In genomic region chr3:71372911-71373637, GRCh38 we compare ENCODE assay signal across 18 cellular contexts.
DNase-seq lines count a peak whose midpoint lies in the region; ATAC-seq and TF ChIP-seq lines count a peak whose summit lies in the region.
"Had no signal": no experiment of that assay in that cellular context is flagged by ENCODE, and none has a peak within 500 bp of the region (broad histone marks: within the 10 kb centered on the region; RNA-seq: fewer than 3 reads in every experiment).

No MANE protein-coding gene starts in this region.

- H3K36me3 Mint-ChIP-seq in CD4-positive, alpha-beta memory T cell, result peaks cover 23 to 24% of the 10 kb centered on the region in 2 donors
- no peaks in the 10 kb centered on the region for H3K36me3 Mint-ChIP-seq in GM23338 (ENCODE audit: low read depth)
- peaks cover 17% of the 10 kb centered on the region for H3K36me3 Mint-ChIP-seq in activated CD8-positive, alpha-beta T cell treated with anti-CD3 and anti-CD28 coated beads for 36 hours (ENCODE audit: low read depth)
- H3K36me3 Mint-ChIP-seq in activated T-helper 1 cell treated with anti-CD3 and anti-CD28 coated beads, Interleukin-12 subunit alpha, Interleukin-12 subunit beta, Interleukin-2, Interleukin-4 antibody, amounts not matched to agents 30 ng/mL and 10 ng/mL and 1 ng/mL, durations not matched to agents 14 hours and 24 hours and 36 hours (ENCODE audit: low read depth), result peaks cover 3% of the 10 kb centered on the region

- WGBS in right lobe of liver (ENCODE audit: insufficient coverage, low coverage, low lambda C conversion rate, missing lambda C conversion rate), result 84% methylated on average over 6 of the region's 6 CpGs

- CTCF ChIA-PET in CD4-positive, alpha-beta memory T cell (lab: Charles Lee; ENCODE audit: partially characterized antibody), result interaction anchor here (1.3 to 1.5 kb wide), 2 partner anchors 24 to 82 kb away, joined by 3 to 4 read pairs; no protein-coding TSS in a partner anchor
- CTCF ChIA-PET in activated CD8-positive, alpha-beta T cell treated with anti-CD3 and anti-CD28 coated beads for 36 hours (lab: Charles Lee), result interaction anchor here (0.6 to 1.3 kb wide), 4 partner anchors 11 to 366 kb away, joined by 3 to 5 read pairs (median 4); no protein-coding TSS in a partner anchor

- H3K9me3 ChIP-seq in CD4-positive, alpha-beta memory T cell (ENCODE audit: control insufficient read depth in 1 of 2, low read length in 2 of 2), result no peaks in the 10 kb centered on the region
- no peaks in the 10 kb centered on the region for H3K9me3 ChIP-seq in right lobe of liver
- H3K9me3 ChIP-seq: BLaER1, HAP-1, SK-N-SH, tibial artery had no signal

- H3K36me3 ChIP-seq in CD4-positive, alpha-beta memory T cell (ENCODE audit: insufficient read depth, low read length), result no peaks in the 10 kb centered on the region
- H3K36me3 ChIP-seq in GM23338 (ENCODE audit: insufficient read depth) (no peaks in the 10 kb centered on the region), right lobe of liver (no peaks in the 10 kb centered on the region)
- H3K36me3 ChIP-seq: BLaER1, HAP-1, tibial artery had no signal

- peaks cover 43% of the 10 kb centered on the region for H3K4me1 ChIP-seq in CD4-positive, alpha-beta memory T cell (ENCODE audit: insufficient read depth, low read length)
- H3K4me1 ChIP-seq in GM23338 (ENCODE audit: insufficient read depth) (peaks cover 6% of the 10 kb centered on the region; the same call in 1 of the 2 replicates), right lobe of liver (peaks cover 0 to 35% (median 14%) of the 10 kb centered on the region in 4 donors)
- H3K4me1 ChIP-seq: BLaER1, HAP-1 had no signal

- peak overlapping the region; percentile 45 for H3K27ac ChIP-seq in CD4-positive, alpha-beta memory T cell (ENCODE audit: low read depth, low read length)
- no peak overlapping the region for H3K27ac ChIP-seq in GM23338 (ENCODE audit: low read depth)
- H3K27ac ChIP-seq in right lobe of liver, result no peak overlapping the region
- H3K27ac ChIP-seq: BLaER1, tibial artery had no signal

- H3F3A ChIP-seq in GM23338 (replicated peaks; ENCODE audit: low read depth), result no peaks in the 10 kb centered on the region

- no peak for ATAC-seq in GM23338
- ATAC-seq in activated CD8-positive, alpha-beta T cell treated with anti-CD3 and anti-CD28 coated beads for 36 hours, result peak; percentile 76
- ATAC-seq in right lobe of liver, result peak; percentile 56 to 73 (median 66)
- ATAC-seq: sciatic nerve had no signal

- H4K20me1 ChIP-seq in GM23338 (replicated peaks; ENCODE audit: insufficient read depth), result no peaks in the 10 kb centered on the region
- H4K20me1 ChIP-seq: BLaER1 had no signal

- peaks cover 0 to 1% (median 0%) of the 10 kb centered on the region in 8 donors for H3K9me3 Mint-ChIP-seq in CD4-positive, alpha-beta memory T cell
- H3K9me3 Mint-ChIP-seq in GM23338, result no peaks in the 10 kb centered on the region
- H3K9me3 Mint-ChIP-seq in activated CD8-positive, alpha-beta T cell treated with anti-CD3 and anti-CD28 coated beads for 36 hours, result no peaks in the 10 kb centered on the region
- no peaks in the 10 kb centered on the region for H3K9me3 Mint-ChIP-seq in activated T-helper 1 cell treated with anti-CD3 and anti-CD28 coated beads, Interleukin-12 subunit alpha, Interleukin-12 subunit beta, Interleukin-2, Interleukin-4 antibody, amounts not matched to agents 30 ng/mL and 10 ng/mL and 1 ng/mL, durations not matched to agents 14 hours and 24 hours and 36 hours

- peak; percentile 46 to 81 (median 76) for DNase-seq in CD4-positive, alpha-beta memory T cell
- DNase-seq in GM23338 (ENCODE audit: low spot score) (no peak), right lobe of liver (no peak), hepatic stellate cell (ENCODE audit: low spot score) (no peak)
- peak; percentile 47 for DNase-seq in activated CD8-positive, alpha-beta T cell treated with anti-CD3 and anti-CD28 coated beads for 36 hours
- no peak for DNase-seq in activated T-helper 1 cell treated with anti-CD3 and anti-CD28 coated beads, Interleukin-12 subunit alpha, Interleukin-12 subunit beta, Interleukin-2, Interleukin-4 antibody, amounts not matched to agents 30 ng/mL and 10 ng/mL and 1 ng/mL, durations not matched to agents 14 hours and 24 hours and 36 hours (ENCODE audit: low spot score)
- no peak for DNase-seq in stimulated activated CD4-positive, alpha-beta T cell treated with anti-CD3 and anti-CD28 coated beads, Interleukin-2, amount 100 ng/mL, for 48 hours
- DNase-seq: cerebellar nuclear complex; midbrain; NCI-H1694 treated with DMSO at 0.1 percent for 48 hours; NCI-H524; nucleus accumbens; SK-N-SH; stimulated activated CD4-positive, alpha-beta T cell treated with anti-CD3 and anti-CD28 coated beads, Interleukin-2, amount 100 ng/mL, for 24 hours; tibial artery had no signal

- no peak for TF ChIP-seq POLR2A in right lobe of liver (IDR thresholded peaks at IDR 0.05)

- H3K27me3 ChIP-seq in CD4-positive, alpha-beta memory T cell (ENCODE audit: insufficient read depth, low read length), result no peaks in the 10 kb centered on the region
- no peaks in the 10 kb centered on the region for H3K27me3 ChIP-seq in GM23338 (ENCODE audit: insufficient read depth)
- no peaks in the 10 kb centered on the region for H3K27me3 ChIP-seq in right lobe of liver
- H3K27me3 ChIP-seq: BLaER1, tibial artery had no signal

- H3K9me2 ChIP-seq in GM23338 (ENCODE audit: insufficient read depth), result no peaks in the 10 kb centered on the region
- H3K9me2 ChIP-seq: SK-N-SH had no signal

- intact Hi-C loops in CD4-positive, alpha-beta memory T cell (cut with micrococcal nuclease), result loop anchor here (1.0 kb wide), 1 partner anchor 71 kb away; no protein-coding TSS in a partner anchor
- intact Hi-C loops in activated CD8-positive, alpha-beta T cell treated with anti-CD3 and anti-CD28 coated beads for 36 hours (cut with micrococcal nuclease), result no loop called here
- intact Hi-C loops in right lobe of liver (cut with DNase I), result no loop called here
- intact Hi-C loops in activated T-helper 1 cell treated with anti-CD3 and anti-CD28 coated beads, Interleukin-12 subunit alpha, Interleukin-12 subunit beta, Interleukin-2, Interleukin-4 antibody, amounts not matched to agents 30 ng/mL and 10 ng/mL and 1 ng/mL, durations not matched to agents 14 hours and 24 hours and 36 hours (cut with micrococcal nuclease), result no loop called here

- H2AFZ ChIP-seq in GM23338, result no peak overlapping the region

- 0 out of 2 replicates have a peak overlapping the region, but pooled peaks have one; percentile 52 for H3K4me2 ChIP-seq in GM23338
- H3K4me2 ChIP-seq: BLaER1, SK-N-SH had no signal

- H3K79me2 ChIP-seq in GM23338 (replicated peaks; ENCODE audit: insufficient read depth), result no peaks in the 10 kb centered on the region

- peaks cover 43 to 80% (median 55%) of the 10 kb centered on the region in 4 donors for H3K4me1 Mint-ChIP-seq in CD4-positive, alpha-beta memory T cell
- peaks cover 21% of the 10 kb centered on the region for H3K4me1 Mint-ChIP-seq in GM23338
- peaks cover 78% of the 10 kb centered on the region for H3K4me1 Mint-ChIP-seq in activated CD8-positive, alpha-beta T cell treated with anti-CD3 and anti-CD28 coated beads for 36 hours (ENCODE audit: low read depth)
- H3K4me1 Mint-ChIP-seq in activated T-helper 1 cell treated with anti-CD3 and anti-CD28 coated beads, Interleukin-12 subunit alpha, Interleukin-12 subunit beta, Interleukin-2, Interleukin-4 antibody, amounts not matched to agents 30 ng/mL and 10 ng/mL and 1 ng/mL, durations not matched to agents 14 hours and 24 hours and 36 hours (ENCODE audit: low read depth), result peaks cover 10% of the 10 kb centered on the region

- no peaks in the 10 kb centered on the region for H3K27me3 Mint-ChIP-seq in CD4-positive, alpha-beta memory T cell
- H3K27me3 Mint-ChIP-seq in GM23338 (ENCODE audit: insufficient read depth, low read depth, poor library complexity), result no peaks in the 10 kb centered on the region
- H3K27me3 Mint-ChIP-seq in activated CD8-positive, alpha-beta T cell treated with anti-CD3 and anti-CD28 coated beads for 36 hours, result no peaks in the 10 kb centered on the region
- peaks cover 41% of the 10 kb centered on the region for H3K27me3 Mint-ChIP-seq in activated T-helper 1 cell treated with anti-CD3 and anti-CD28 coated beads, Interleukin-12 subunit alpha, Interleukin-12 subunit beta, Interleukin-2, Interleukin-4 antibody, amounts not matched to agents 30 ng/mL and 10 ng/mL and 1 ng/mL, durations not matched to agents 14 hours and 24 hours and 36 hours (ENCODE audit: insufficient read depth)

- POLR2A ChIA-PET in CD4-positive, alpha-beta memory T cell (lab: Charles Lee; ENCODE audit: partially characterized antibody), result interaction anchor here (0.8 to 1.2 kb wide), 4 partner anchors 44 to 118 kb away, joined by 3 to 7 read pairs (median 3); no protein-coding TSS in a partner anchor
- POLR2A ChIA-PET in activated CD8-positive, alpha-beta T cell treated with anti-CD3 and anti-CD28 coated beads for 36 hours (lab: Charles Lee), result interaction anchor here (0.6 to 4.7 kb wide), 15 partner anchors 9 to 303 kb away, joined by 3 to 21 read pairs (median 4); no protein-coding TSS in a partner anchor

- peak overlapping the region; percentile 2 to 80 (median 50) for H3K4me3 Mint-ChIP-seq in CD4-positive, alpha-beta memory T cell
- H3K4me3 Mint-ChIP-seq in GM23338, result no peak overlapping the region
- H3K4me3 Mint-ChIP-seq in activated CD8-positive, alpha-beta T cell treated with anti-CD3 and anti-CD28 coated beads for 36 hours, result peak overlapping the region; percentile 20
- H3K4me3 Mint-ChIP-seq in activated T-helper 1 cell treated with anti-CD3 and anti-CD28 coated beads, Interleukin-12 subunit alpha, Interleukin-12 subunit beta, Interleukin-2, Interleukin-4 antibody, amounts not matched to agents 30 ng/mL and 10 ng/mL and 1 ng/mL, durations not matched to agents 14 hours and 24 hours and 36 hours, result no peak overlapping the region

- H3K27ac Mint-ChIP-seq in CD4-positive, alpha-beta memory T cell, result peak overlapping the region; percentile 79 to 99 (median 96)
- H3K27ac Mint-ChIP-seq in GM23338, result no peak overlapping the region
- peak overlapping the region; percentile 60 for H3K27ac Mint-ChIP-seq in activated CD8-positive, alpha-beta T cell treated with anti-CD3 and anti-CD28 coated beads for 36 hours
- H3K27ac Mint-ChIP-seq in activated T-helper 1 cell treated with anti-CD3 and anti-CD28 coated beads, Interleukin-12 subunit alpha, Interleukin-12 subunit beta, Interleukin-2, Interleukin-4 antibody, amounts not matched to agents 30 ng/mL and 10 ng/mL and 1 ng/mL, durations not matched to agents 14 hours and 24 hours and 36 hours, result no peak overlapping the region

- no peak overlapping the region for H3K4me3 ChIP-seq in CD4-positive, alpha-beta memory T cell (ENCODE audit: low read length in 2 of 2)
- H3K4me3 ChIP-seq in GM23338 (no peak overlapping the region), right lobe of liver (no peak overlapping the region)
- H3K4me3 ChIP-seq: BLaER1, HAP-1, tibial artery had no signal

- TF ChIP-seq CTCF in GM23338 (conservative IDR thresholded peaks at IDR 0.05; ENCODE audit: low read depth in 2 of 2), result no peak
- no peak for TF ChIP-seq CTCF in activated CD8-positive, alpha-beta T cell treated with anti-CD3 and anti-CD28 coated beads for 36 hours (IDR thresholded peaks at IDR 0.05)
- TF ChIP-seq CTCF in right lobe of liver (IDR thresholded peaks at IDR 0.05), result no peak

TF ChIP-seq in GM23338, 12 proteins besides CTCF, POLR2A, EP300 and RAD21:
- TF ChIP-seq POLR2AphosphoS5 (IDR thresholded peaks at IDR 0.05; ENCODE audit: low read depth) (no peak), STAT1 (IDR thresholded peaks at IDR 0.05; ENCODE audit: unreplicated experiment) (no peak), CREB1 (CRISPR knock-in tag; IDR thresholded peaks at IDR 0.05; ENCODE audit: low read depth) (no peak)

Comparison
In these comparisons a context has a peak if more than half of its experiments do, and no peak if none do; other contexts are left out.
1. DNase-seq: peak in CD4-positive, alpha-beta memory T cell (5 of 5) and activated CD8-positive, alpha-beta T cell treated with anti-CD3 and anti-CD28 coated beads for 36 hours (single experiment); none in GM23338 (single experiment), right lobe of liver (0 of 3), hepatic stellate cell (single experiment), activated T-helper 1 cell treated with anti-CD3 and anti-CD28 coated beads, Interleukin-12 subunit alpha, Interleukin-12 subunit beta, Interleukin-2, Interleukin-4 antibody, amounts not matched to agents 30 ng/mL and 10 ng/mL and 1 ng/mL, durations not matched to agents 14 hours and 24 hours and 36 hours (single experiment) and stimulated activated CD4-positive, alpha-beta T cell treated with anti-CD3 and anti-CD28 coated beads, Interleukin-2, amount 100 ng/mL, for 48 hours (0 of 2).
2. H3K27ac Mint-ChIP-seq: peak in CD4-positive, alpha-beta memory T cell (7 of 7) and activated CD8-positive, alpha-beta T cell treated with anti-CD3 and anti-CD28 coated beads for 36 hours (single experiment); none in GM23338 (single experiment) and activated T-helper 1 cell treated with anti-CD3 and anti-CD28 coated beads, Interleukin-12 subunit alpha, Interleukin-12 subunit beta, Interleukin-2, Interleukin-4 antibody, amounts not matched to agents 30 ng/mL and 10 ng/mL and 1 ng/mL, durations not matched to agents 14 hours and 24 hours and 36 hours (single experiment).
3. H3K4me3 Mint-ChIP-seq: peak in CD4-positive, alpha-beta memory T cell (8 of 8) and activated CD8-positive, alpha-beta T cell treated with anti-CD3 and anti-CD28 coated beads for 36 hours (single experiment); none in GM23338 (single experiment) and activated T-helper 1 cell treated with anti-CD3 and anti-CD28 coated beads, Interleukin-12 subunit alpha, Interleukin-12 subunit beta, Interleukin-2, Interleukin-4 antibody, amounts not matched to agents 30 ng/mL and 10 ng/mL and 1 ng/mL, durations not matched to agents 14 hours and 24 hours and 36 hours (single experiment).